In genomic region chr7:100158229-100159098, GRCh38 we compare ENCODE assay signal across 8 cellular contexts. TPM values are rescaled to one million over a fixed set of nuclear protein-coding genes. Genes with fewer than 3 reads are reported as not detected.
A peak's percentile ranks its signal among the peaks of the same experiment; 100 is the strongest.
DNase-seq lines count a peak whose midpoint lies in the region; ATAC-seq and TF ChIP-seq lines count a peak whose summit lies in the region.

Gene TRAPPC14 (minus strand): TSS chr7:100158723. CDS start chr7:100158499, 224 bp downstream.

- peak within 1 kb of the TSS; percentile 63 for H3K4me2 ChIP-seq in mammary epithelial cell (ENCODE audit: insufficient read depth, low read depth, low read length)
- peak within 1 kb of the TSS; percentile 99 for H3K4me2 ChIP-seq in smooth muscle cell

- H2AFZ ChIP-seq in mammary epithelial cell (ENCODE audit: low read depth, low read length) (peak within 1 kb of the TSS; percentile 89), smooth muscle cell (ENCODE audit: low read depth) (peak within 1 kb of the TSS; percentile 83)

- peak within 1 kb of the TSS; percentile 66 to 78 (median 73) for H3K4me3 ChIP-seq in mammary epithelial cell (replicated peaks in 1 of 3; ENCODE audit: insufficient read depth in 1 of 3, low read depth in 2 of 3, low read length in 3 of 3)
- H3K4me3 ChIP-seq in smooth muscle cell: peak within 1 kb of the TSS; percentile 100

- H3K27ac ChIP-seq in 22Rv1 (peak within 1 kb of the TSS; percentile 91), mammary epithelial cell (ENCODE audit: insufficient read depth, low read depth, low read length) (peak within 1 kb of the TSS; percentile 54), smooth muscle cell (ENCODE audit: low read depth) (peak within 1 kb of the TSS; percentile 50)

- H3K36me3 ChIP-seq in mammary epithelial cell (ENCODE audit: insufficient read depth, low read length) (peaks cover 14% of the 10 kb centered on the region), smooth muscle cell (ENCODE audit: low read depth) (no peaks in the 10 kb centered on the region)

- H3K79me2 ChIP-seq in mammary epithelial cell (ENCODE audit: insufficient read depth, low read length): peaks cover 27% of the 10 kb centered on the region
- H3K79me2 ChIP-seq in smooth muscle cell (ENCODE audit: low read depth): no peaks in the 10 kb centered on the region

- H3K36me3 Mint-ChIP-seq in activated B cell treated with CpG ODN at 0.5 μM for 24 hours (ENCODE audit: low read depth): peaks cover 34% of the 10 kb centered on the region

- intact Hi-C loops in activated B cell treated with CpG ODN at 0.5 μM for 24 hours (cut with micrococcal nuclease) (loop anchor here (1.0 to 5.0 kb wide), 5 partner anchors 10 to 429 kb away; partner anchors contain the start of genes FBXO24, GAL3ST4, GPC2 and LAMTOR4), mammary epithelial cell (cut with micrococcal nuclease) (no loop called here)

- no peaks in the 10 kb centered on the region for H3K27me3 Mint-ChIP-seq in activated B cell treated with CpG ODN at 0.5 μM for 24 hours

- TF ChIP-seq CTCF in 22Rv1 (IDR thresholded peaks at IDR 0.05) (no peak), activated B cell treated with CpG ODN at 0.5 μM for 24 hours (IDR thresholded peaks at IDR 0.05) (no peak), mammary epithelial cell (conservative IDR thresholded peaks at IDR 0.05 in 1 of 2, IDR thresholded peaks at IDR 0.05 in 1 of 2; ENCODE audit: extremely low read depth in 1 of 2, insufficient read depth in 1 of 2, low read depth in 1 of 2, low read length in 2 of 2) (no peak), smooth muscle cell (IDR thresholded peaks at IDR 0.05; ENCODE audit: borderline replicate concordance, insufficient read depth, poor library complexity, severe bottlenecking) (no peak)

- H3K9me3 Mint-ChIP-seq in activated B cell treated with CpG ODN at 0.5 μM for 24 hours: no peaks in the 10 kb centered on the region

- H3K9ac ChIP-seq in mammary epithelial cell (ENCODE audit: insufficient read depth, low read length) (no peak within 1 kb of the TSS), smooth muscle cell (ENCODE audit: low read depth) (peak within 1 kb of the TSS; percentile 86)

- H3K9me3 ChIP-seq in mammary epithelial cell (replicated peaks; ENCODE audit: insufficient read depth, low read length) (no peaks in the 10 kb centered on the region), smooth muscle cell (replicated peaks; ENCODE audit: low read depth) (no peaks in the 10 kb centered on the region)

- peak; percentile 90 for DNase-seq in NCI-H226
- DNase-seq in activated B cell treated with CpG ODN at 0.5 μM for 24 hours: peak; percentile 93
- peak; percentile 65 for DNase-seq in mammary epithelial cell
- DNase-seq in iPS-NIHi7 (ENCODE audit: extremely low spot score): peak; percentile 96
- peak; percentile 82 for DNase-seq in smooth muscle cell (lab: John Stamatoyannopoulos, UW; ENCODE audit: unreplicated experiment)

- H3F3A ChIP-seq in smooth muscle cell (ENCODE audit: low read depth): peaks cover 10% of the 10 kb centered on the region

- H4K20me1 ChIP-seq in mammary epithelial cell (ENCODE audit: insufficient read depth, low read length) (no peaks in the 10 kb centered on the region), smooth muscle cell (ENCODE audit: low read depth) (peaks cover 27% of the 10 kb centered on the region)

- H3K27ac Mint-ChIP-seq in activated B cell treated with CpG ODN at 0.5 μM for 24 hours: peak within 1 kb of the TSS; percentile 86

- H3K4me1 ChIP-seq in mammary epithelial cell (ENCODE audit: insufficient read depth, low read length): peaks cover 19% of the 10 kb centered on the region
- peaks cover 9% of the 10 kb centered on the region for H3K4me1 ChIP-seq in smooth muscle cell (ENCODE audit: low read depth)

- in situ Hi-C loops in mammary epithelial cell (cut with MboI; ENCODE audit: low sequenced_read_pairs in 2 of 2): no loop called here

- ATAC-seq in GM18861 (IDR thresholded peaks at IDR 0.05; ENCODE audit: unreplicated experiment) (peak; percentile 65), HG03139 (IDR thresholded peaks at IDR 0.05; ENCODE audit: unreplicated experiment) (peak; percentile 62), activated B cell treated with CpG ODN at 0.5 μM for 24 hours (ENCODE audit: low read depth) (peak; percentile 89)

- H3K4me3 Mint-ChIP-seq in activated B cell treated with CpG ODN at 0.5 μM for 24 hours: peak within 1 kb of the TSS; percentile 85

- WGBS in mammary epithelial cell (ENCODE audit: low coverage, missing lambda C conversion rate): 0% methylated on average over 1 of the region's 87 CpGs
- WGBS in smooth muscle cell (ENCODE audit: low lambda C conversion rate): 11% methylated on average over 31 of the region's 87 CpGs

- POLR2A ChIA-PET in activated B cell treated with CpG ODN at 0.5 μM for 24 hours (lab: Charles Lee): interaction anchor here (0.6 to 4.4 kb wide), 13 partner anchors 9 to 211 kb away, joined by 3 to 57 read pairs (median 4); partner anchors contain the start of genes GAL3ST4 and LAMTOR4

- CTCF ChIA-PET in activated B cell treated with CpG ODN at 0.5 μM for 24 hours (lab: Charles Lee) (interaction anchor here (0.9 to 2.2 kb wide), 2 partner anchors 38 to 59 kb away, joined by 4 to 5 read pairs; no protein-coding TSS in a partner anchor), mammary epithelial cell (lab: Charles Lee; ENCODE audit: low non-redundant PET) (no interaction called here)

- H3K27me3 ChIP-seq in mammary epithelial cell (ENCODE audit: insufficient read depth, low read length): no peaks in the 10 kb centered on the region
- H3K27me3 ChIP-seq in smooth muscle cell (ENCODE audit: low read depth): no peaks in the 10 kb centered on the region

- peaks cover 44% of the 10 kb centered on the region for H3K4me1 Mint-ChIP-seq in activated B cell treated with CpG ODN at 0.5 μM for 24 hours

- dilution Hi-C loops in mammary epithelial cell (cut with HindIII; ENCODE audit: low sequenced_read_pairs): no loop called here

- BruUV-seq in mammary epithelial cell (replicated peaks; lab: Mats Ljungman, UMichigan): TSS peak; percentile 17

RNA-seq across cellular contexts. Expression of gene TRAPPC14, which starts in this region (rescaled TPM):
- total RNA-seq in activated B cell treated with CpG ODN at 0.5 μM for 24 hours (55.7 and 65.3 TPM in 2 replicates), mammary epithelial cell (10 to 100 TPM; 15.3 to 28.5 TPM), smooth muscle cell (4.4 and 7.0 TPM in 2 replicates)
- polyA plus RNA-seq in mammary epithelial cell (3.0 TPM), smooth muscle cell (5.4 and 14.7 TPM in 2 replicates)
- 5.3 TPM for polyA minus RNA-seq in mammary epithelial cell

Comparison
In these comparisons a context has a peak if more than half of its experiments do, and no peak if none do; other contexts are left out.
1. Peak in every context shown above with its lines: DNase-seq, ATAC-seq, H3K4me3 ChIP-seq and H3K27ac ChIP-seq.